Comparison of ENCODE assay signal across 16 cellular contexts in genomic region chr7:45645141-45645969, GRCh38.
DNase-seq lines count a peak whose midpoint lies in the region; ATAC-seq, FAIRE-seq and TF ChIP-seq lines count a peak whose summit lies in the region.
"Had no signal": no experiment of that assay in that cellular context is flagged by ENCODE, and none has a peak within 500 bp of the region (broad histone marks: within the 10 kb centered on the region; RNA-seq: fewer than 3 reads in every experiment).

No MANE protein-coding gene starts in this region.

- H3K9me3 ChIP-seq in right atrium auricular region, result no peaks in the 10 kb centered on the region
- H3K9me3 ChIP-seq: HAP-1 had no signal

- no peak overlapping the region for H3K27ac ChIP-seq in right atrium auricular region

- TF ChIP-seq CTCF in right atrium auricular region (IDR thresholded peaks at IDR 0.05), result no peak

- no peaks in the 10 kb centered on the region for H3K36me3 ChIP-seq in right atrium auricular region
- H3K36me3 ChIP-seq: HAP-1 had no signal

- ATAC-seq in left cardiac atrium (no peak), SK-N-SH treated with all-trans-retinoic acid at 6 μM for 48 hours (no peak)
- ATAC-seq: CD8-positive, alpha-beta T cell had no signal

- peak; percentile 42 for DNase-seq in right atrium auricular region (ENCODE audit: low spot score)
- DNase-seq in left cardiac atrium, result no peak
- peak; percentile 30 for DNase-seq in islet precursor cell
- peak; percentile 68 for DNase-seq in mesenteric fat pad (ENCODE audit: low spot score)
- no peak for DNase-seq in urothelium cell line (ENCODE audit: low spot score)
- DNase-seq in T-helper 2 cell, result no peak
- DNase-seq in globus pallidus (ENCODE audit: low spot score), result no peak
- DNase-seq: COR-L47, DMS153, DMS79 treated with DMSO at 0.1 percent for 48 hours, GDM1 had no signal

- H3K4me1 ChIP-seq in right atrium auricular region, result peaks cover 0 to 15% of the 10 kb centered on the region in 2 donors
- H3K4me1 ChIP-seq: HAP-1 had no signal

- H3K27me3 ChIP-seq in right atrium auricular region, result no peaks in the 10 kb centered on the region

- intact Hi-C loops in left cardiac atrium (cut with DNase I), result no loop called here

- peak; percentile 61 for FAIRE-seq in urothelium cell line (lab: Jason Lieb, UNC)
- FAIRE-seq: D721Med, H1 had no signal

- no peak overlapping the region for H3K4me3 ChIP-seq in right atrium auricular region
- H3K4me3 ChIP-seq: HAP-1 had no signal

TF ChIP-seq in SK-N-SH treated with all-trans-retinoic acid at 6 μM for 48 hours, 23 proteins besides CTCF, POLR2A, EP300 and RAD21:
- TF ChIP-seq ESRRG (CRISPR knock-in tag; IDR thresholded peaks at IDR 0.05), result no peak
- no peak for TF ChIP-seq ZC3H10 (CRISPR knock-in tag; IDR thresholded peaks at IDR 0.05)
- TF ChIP-seq, protein P1, sequence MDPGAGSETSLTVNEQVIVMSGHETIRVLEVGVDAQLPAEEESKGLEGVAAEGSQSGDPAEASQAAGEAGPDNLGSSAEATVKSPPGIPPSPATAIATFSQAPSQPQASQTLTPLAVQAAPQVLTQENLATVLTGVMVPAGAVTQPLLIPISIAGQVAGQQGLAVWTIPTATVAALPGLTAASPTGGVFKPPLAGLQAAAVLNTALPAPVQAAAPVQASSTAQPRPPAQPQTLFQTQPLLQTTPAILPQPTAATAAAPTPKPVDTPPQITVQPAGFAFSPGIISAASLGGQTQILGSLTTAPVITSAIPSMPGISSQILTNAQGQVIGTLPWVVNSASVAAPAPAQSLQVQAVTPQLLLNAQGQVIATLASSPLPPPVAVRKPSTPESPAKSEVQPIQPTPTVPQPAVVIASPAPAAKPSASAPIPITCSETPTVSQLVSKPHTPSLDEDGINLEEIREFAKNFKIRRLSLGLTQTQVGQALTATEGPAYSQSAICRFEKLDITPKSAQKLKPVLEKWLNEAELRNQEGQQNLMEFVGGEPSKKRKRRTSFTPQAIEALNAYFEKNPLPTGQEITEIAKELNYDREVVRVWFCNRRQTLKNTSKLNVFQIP (CRISPR knock-in tag; IDR thresholded peaks at IDR 0.05; ENCODE audit: borderline replicate concordance, low read depth), result no peak
- TF ChIP-seq CREB5 (CRISPR knock-in tag; IDR thresholded peaks at IDR 0.05; ENCODE audit: low read depth), result no peak
- TF ChIP-seq, protein P2, sequence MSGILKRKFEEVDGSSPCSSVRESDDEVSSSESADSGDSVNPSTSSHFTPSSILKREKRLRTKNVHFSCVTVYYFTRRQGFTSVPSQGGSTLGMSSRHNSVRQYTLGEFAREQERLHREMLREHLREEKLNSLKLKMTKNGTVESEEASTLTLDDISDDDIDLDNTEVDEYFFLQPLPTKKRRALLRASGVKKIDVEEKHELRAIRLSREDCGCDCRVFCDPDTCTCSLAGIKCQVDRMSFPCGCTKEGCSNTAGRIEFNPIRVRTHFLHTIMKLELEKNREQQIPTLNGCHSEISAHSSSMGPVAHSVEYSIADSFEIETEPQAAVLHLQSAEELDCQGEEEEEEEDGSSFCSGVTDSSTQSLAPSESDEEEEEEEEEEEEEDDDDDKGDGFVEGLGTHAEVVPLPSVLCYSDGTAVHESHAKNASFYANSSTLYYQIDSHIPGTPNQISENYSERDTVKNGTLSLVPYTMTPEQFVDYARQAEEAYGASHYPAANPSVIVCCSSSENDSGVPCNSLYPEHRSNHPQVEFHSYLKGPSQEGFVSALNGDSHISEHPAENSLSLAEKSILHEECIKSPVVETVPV (CRISPR knock-in tag; IDR thresholded peaks at IDR 0.05), result no peak
- no peak for TF ChIP-seq PATZ1 (CRISPR knock-in tag; IDR thresholded peaks at IDR 0.05; ENCODE audit: borderline replicate concordance)
- TF ChIP-seq OSR1 (CRISPR knock-in tag; IDR thresholded peaks at IDR 0.05), result no peak
- TF ChIP-seq TOX (CRISPR knock-in tag; IDR thresholded peaks at IDR 0.05; ENCODE audit: borderline replicate concordance), result no peak
- TF ChIP-seq ARNTL (CRISPR knock-in tag; IDR thresholded peaks at IDR 0.05; ENCODE audit: borderline replicate concordance, low read depth), result no peak
- TF ChIP-seq ZNF70 (CRISPR knock-in tag; IDR thresholded peaks at IDR 0.05), result no peak
- TF ChIP-seq ZFP30 (CRISPR knock-in tag; IDR thresholded peaks at IDR 0.05), result no peak
- TF ChIP-seq TCF4 (CRISPR knock-in tag; IDR thresholded peaks at IDR 0.05; ENCODE audit: borderline replicate concordance), result no peak
- no peak for TF ChIP-seq PPARA (CRISPR knock-in tag; IDR thresholded peaks at IDR 0.05; ENCODE audit: borderline replicate concordance)
- no peak for TF ChIP-seq ISL1 (CRISPR knock-in tag; IDR thresholded peaks at IDR 0.05)
- TF ChIP-seq SNAI2 (CRISPR knock-in tag; IDR thresholded peaks at IDR 0.05), result no peak
- no peak for TF ChIP-seq ZFP3 (CRISPR knock-in tag; IDR thresholded peaks at IDR 0.05)
- no peak for TF ChIP-seq RARB (CRISPR knock-in tag; IDR thresholded peaks at IDR 0.05)
- TF ChIP-seq TSHZ2 (CRISPR knock-in tag; IDR thresholded peaks at IDR 0.05), result no peak
- no peak for TF ChIP-seq ZNF8 (CRISPR knock-in tag; IDR thresholded peaks at IDR 0.05)
TF ChIP-seq in SK-N-SH treated with all-trans-retinoic acid at 6 μM for 48 hours: peak in this region for 0.

Comparison
In these comparisons a context has a peak if more than half of its experiments do, and no peak if none do; other contexts are left out.
1. DNase-seq: peak in right atrium auricular region (single experiment), islet precursor cell (single experiment) and mesenteric fat pad (single experiment); none in left cardiac atrium (single experiment), urothelium cell line (single experiment), T-helper 2 cell (0 of 5) and globus pallidus (single experiment).